ENCODE assay signal across 16 cellular contexts in genomic region chr22:40451230-40451629, GRCh38.
A peak's percentile ranks its signal among the peaks of the same experiment; 100 is the strongest.
DNase-seq lines count a peak whose midpoint lies in the region; ATAC-seq lines count a peak whose summit lies in the region.
"Had no signal": no experiment of that assay in that cellular context is flagged by ENCODE, and none has a peak within 500 bp of the region (broad histone marks: within the 10 kb centered on the region; RNA-seq: fewer than 3 reads in every experiment).

No MANE protein-coding gene starts in this region.

- ATAC-seq in activated T-cell treated with anti-CD3 and anti-CD28 coated beads, Interleukin-2, amount 50 U/mL, for 4 hours, result peak; percentile 52 to 55
- ATAC-seq in central memory CD8-positive, alpha-beta T cell (replicated peaks; ENCODE audit: extremely low read depth, poor library complexity, severe bottlenecking), result peak; percentile 60
- no peak for ATAC-seq in stimulated activated effector memory CD8-positive, alpha-beta T cell treated with anti-CD3 and anti-CD28 coated beads, Interleukin-12 subunit alpha, Interleukin-12 subunit beta, amount 100 ng/mL, for 72 hours
- no peak for ATAC-seq in GM18520 (IDR thresholded peaks at IDR 0.05; ENCODE audit: unreplicated experiment)
- ATAC-seq: esophagus mucosa, lower lobe of right lung had no signal

- peak overlapping the region; percentile 70 for H3K27ac Mint-ChIP-seq in T-helper 2 cell treated with Interferon-gamma antibody and Interleukin-4, amounts not matched to agents 5 μg/mL and 100 μg/mL, for 36 hours
- peak overlapping the region; percentile 35 for H3K27ac Mint-ChIP-seq in central memory CD8-positive, alpha-beta T cell (ENCODE audit: low read depth)
- peak overlapping the region; percentile 59 for H3K27ac Mint-ChIP-seq in stimulated activated effector memory CD8-positive, alpha-beta T cell treated with anti-CD3 and anti-CD28 coated beads, Interleukin-12 subunit alpha, Interleukin-12 subunit beta, amount 100 ng/mL, for 72 hours
- H3K27ac Mint-ChIP-seq: HFFc6, neural progenitor cell had no signal

- no peak for DNase-seq in activated T-cell treated with anti-CD3 and anti-CD28 coated beads, Interleukin-2, amount 50 U/mL, for 4 hours
- DNase-seq in activated T-cell treated with anti-CD3 and anti-CD28 coated beads, Interleukin-2, amount 50 U/mL, for 1 hour, result no peak
- DNase-seq in T-helper 2 cell treated with Interferon-gamma antibody and Interleukin-4, amounts not matched to agents 5 μg/mL and 100 μg/mL, for 36 hours (ENCODE audit: low spot score), result no peak
- DNase-seq in central memory CD8-positive, alpha-beta T cell (ENCODE audit: low spot score in 2 of 2), result no peak
- no peak for DNase-seq in stimulated activated effector memory CD8-positive, alpha-beta T cell treated with anti-CD3 and anti-CD28 coated beads, Interleukin-12 subunit alpha, Interleukin-12 subunit beta, amount 100 ng/mL, for 72 hours (ENCODE audit: low spot score in 2 of 2)
- no peak for DNase-seq in NCI-H146 (lab: John Stamatoyannopoulos, UW)
- DNase-seq in globus pallidus (ENCODE audit: low spot score), result no peak
- DNase-seq: DMS153, HFFc6, Karpas-422, lower lobe of right lung, NCI-H524, PC-9 had no signal

- H3K27me3 Mint-ChIP-seq in activated T-cell treated with anti-CD3 and anti-CD28 coated beads, Interleukin-2, amount 50 U/mL, for 4 hours (ENCODE audit: low read depth), result no peaks in the 10 kb centered on the region
- no peaks in the 10 kb centered on the region for H3K27me3 Mint-ChIP-seq in T-helper 2 cell treated with Interferon-gamma antibody and Interleukin-4, amounts not matched to agents 5 μg/mL and 100 μg/mL, for 36 hours (ENCODE audit: low read depth)
- no peaks in the 10 kb centered on the region for H3K27me3 Mint-ChIP-seq in central memory CD8-positive, alpha-beta T cell

- H3K4me3 Mint-ChIP-seq in activated T-cell treated with anti-CD3 and anti-CD28 coated beads, Interleukin-2, amount 50 U/mL, for 4 hours, result peak overlapping the region; percentile 57
- peak overlapping the region; percentile 68 for H3K4me3 Mint-ChIP-seq in T-helper 2 cell treated with Interferon-gamma antibody and Interleukin-4, amounts not matched to agents 5 μg/mL and 100 μg/mL, for 36 hours
- peak overlapping the region; percentile 46 for H3K4me3 Mint-ChIP-seq in central memory CD8-positive, alpha-beta T cell
- no peak overlapping the region for H3K4me3 Mint-ChIP-seq in stimulated activated effector memory CD8-positive, alpha-beta T cell treated with anti-CD3 and anti-CD28 coated beads, Interleukin-12 subunit alpha, Interleukin-12 subunit beta, amount 100 ng/mL, for 72 hours
- H3K4me3 Mint-ChIP-seq: HFFc6, neural progenitor cell had no signal

- peaks cover 83% of the 10 kb centered on the region for H3K4me1 Mint-ChIP-seq in activated T-cell treated with anti-CD3 and anti-CD28 coated beads, Interleukin-2, amount 50 U/mL, for 4 hours (ENCODE audit: low read depth)
- H3K4me1 Mint-ChIP-seq in T-helper 2 cell treated with Interferon-gamma antibody and Interleukin-4, amounts not matched to agents 5 μg/mL and 100 μg/mL, for 36 hours (ENCODE audit: low read depth), result peaks cover 46% of the 10 kb centered on the region
- peaks cover 49% of the 10 kb centered on the region for H3K4me1 Mint-ChIP-seq in central memory CD8-positive, alpha-beta T cell
- peaks cover 34% of the 10 kb centered on the region for H3K4me1 Mint-ChIP-seq in stimulated activated effector memory CD8-positive, alpha-beta T cell treated with anti-CD3 and anti-CD28 coated beads, Interleukin-12 subunit alpha, Interleukin-12 subunit beta, amount 100 ng/mL, for 72 hours

- no peaks in the 10 kb centered on the region for H3K9me3 Mint-ChIP-seq in activated T-cell treated with anti-CD3 and anti-CD28 coated beads, Interleukin-2, amount 50 U/mL, for 4 hours
- H3K9me3 Mint-ChIP-seq in T-helper 2 cell treated with Interferon-gamma antibody and Interleukin-4, amounts not matched to agents 5 μg/mL and 100 μg/mL, for 36 hours, result no peaks in the 10 kb centered on the region
- no peaks in the 10 kb centered on the region for H3K9me3 Mint-ChIP-seq in central memory CD8-positive, alpha-beta T cell
- H3K9me3 Mint-ChIP-seq in stimulated activated effector memory CD8-positive, alpha-beta T cell treated with anti-CD3 and anti-CD28 coated beads, Interleukin-12 subunit alpha, Interleukin-12 subunit beta, amount 100 ng/mL, for 72 hours, result no peaks in the 10 kb centered on the region
- H3K9me3 Mint-ChIP-seq: HFFc6, neural progenitor cell had no signal

- peaks cover 12% of the 10 kb centered on the region for H3K36me3 Mint-ChIP-seq in activated T-cell treated with anti-CD3 and anti-CD28 coated beads, Interleukin-2, amount 50 U/mL, for 4 hours (ENCODE audit: insufficient read depth)
- H3K36me3 Mint-ChIP-seq in T-helper 2 cell treated with Interferon-gamma antibody and Interleukin-4, amounts not matched to agents 5 μg/mL and 100 μg/mL, for 36 hours (ENCODE audit: low read depth), result peaks cover 37% of the 10 kb centered on the region
- H3K36me3 Mint-ChIP-seq in central memory CD8-positive, alpha-beta T cell (ENCODE audit: insufficient read depth), result peaks cover 7% of the 10 kb centered on the region
- peaks cover 5% of the 10 kb centered on the region for H3K36me3 Mint-ChIP-seq in stimulated activated effector memory CD8-positive, alpha-beta T cell treated with anti-CD3 and anti-CD28 coated beads, Interleukin-12 subunit alpha, Interleukin-12 subunit beta, amount 100 ng/mL, for 72 hours

Comparison
In these comparisons a context has a peak if more than half of its experiments do, and no peak if none do; other contexts are left out.
1. ATAC-seq: peak in activated T-cell treated with anti-CD3 and anti-CD28 coated beads, Interleukin-2, amount 50 U/mL, for 4 hours (2 of 2) and central memory CD8-positive, alpha-beta T cell (single experiment); none in stimulated activated effector memory CD8-positive, alpha-beta T cell treated with anti-CD3 and anti-CD28 coated beads, Interleukin-12 subunit alpha, Interleukin-12 subunit beta, amount 100 ng/mL, for 72 hours (single experiment) and GM18520 (single experiment).
2. Peak in every context shown above with its lines, with median percentiles within 50 percentile points of each other: H3K27ac Mint-ChIP-seq.